18 cellular contexts compared by ENCODE assay signal in the genomic region with DNA sequence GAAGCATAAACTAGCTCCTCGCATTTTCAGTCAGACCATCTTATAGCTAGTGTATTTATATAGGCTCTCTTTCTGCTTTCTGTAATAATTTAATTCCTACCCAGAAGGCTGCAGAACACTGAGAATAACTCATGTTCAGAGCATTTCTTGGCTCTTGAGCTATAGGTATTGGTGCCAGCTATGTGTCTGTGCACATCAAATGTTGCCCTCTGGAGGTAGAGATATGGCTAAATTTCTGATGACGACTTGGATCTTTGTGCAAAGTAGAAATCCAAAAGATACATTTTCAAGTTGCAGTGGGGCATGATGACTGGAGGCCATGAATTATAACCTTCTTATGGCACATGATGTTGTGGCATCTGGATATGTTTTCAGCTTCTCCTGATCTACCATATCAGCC.
A peak's percentile ranks its signal among the peaks of the same experiment; 100 is the strongest.
DNase-seq lines count a peak whose midpoint lies in the region; ATAC-seq, FAIRE-seq and TF ChIP-seq lines count a peak whose summit lies in the region.
"Had no signal": no experiment of that assay in that cellular context is flagged by ENCODE, and none has a peak within 500 bp of the region (broad histone marks: within the 10 kb centered on the region; RNA-seq: fewer than 3 reads in every experiment).

No MANE protein-coding gene starts in this region.

- no peak overlapping the region for H2BK5ac ChIP-seq in IMR-90 (ENCODE audit: low read depth, low read length, poor library complexity, severe bottlenecking)

- no peak overlapping the region for H3K27ac ChIP-seq in A549
- H3K27ac ChIP-seq in IMR-90 (ENCODE audit: insufficient read depth, low read length) = no peak overlapping the region
- no peak overlapping the region for H3K27ac ChIP-seq in WERI-Rb-1
- no peak overlapping the region for H3K27ac ChIP-seq in foreskin keratinocyte
- H3K27ac ChIP-seq: HL-60, SJCRH30, suprapubic skin had no signal

- H3K9ac ChIP-seq in IMR-90 (ENCODE audit: low read depth, low read length) = no peak overlapping the region

- no peak overlapping the region for H2BK15ac ChIP-seq in IMR-90 (ENCODE audit: low read depth, low read length)

- no peak overlapping the region for H4K8ac ChIP-seq in IMR-90 (ENCODE audit: low read depth in 2 of 2, low read length in 2 of 2)

- 69% methylated on average over 2 of the region's 2 CpGs for WGBS in A549 (ENCODE audit: missing lambda C conversion rate)
- WGBS in IMR-90 (ENCODE audit: extremely low coverage in 2 of 2, insufficient read length in 1 of 2), 2 experiments = no CpG with 5 or more reads among the region's 2 CpGs

- H3K36me3 ChIP-seq in IMR-90 (ENCODE audit: control insufficient read depth, insufficient read depth, low read length) (peaks cover 16% of the 10 kb centered on the region), WERI-Rb-1 (peaks cover 11% of the 10 kb centered on the region)
- H3K36me3 ChIP-seq: SJCRH30 had no signal

- H4K20me1 ChIP-seq in IMR-90 (ENCODE audit: insufficient read depth, low read length) = no peaks in the 10 kb centered on the region

- POLR2A ChIA-PET in A549 (lab: Yijun Ruan, JAX) = interaction anchor here (1.6 kb wide), 1 partner anchor 315 kb away, joined by 4 read pairs; no protein-coding TSS in a partner anchor
- POLR2A ChIA-PET in IMR-90 (lab: Charles Lee; ENCODE audit: unreplicated experiment) = no interaction called here

- no peak for TF ChIP-seq POLR2A in A549 (IDR thresholded peaks at IDR 0.05; ENCODE audit: low read length)
- TF ChIP-seq POLR2A in IMR-90 (IDR thresholded peaks at IDR 0.05; ENCODE audit: low read depth, low read length) = no peak

- no peaks in the 10 kb centered on the region for H3K4me1 ChIP-seq in A549
- no peaks in the 10 kb centered on the region for H3K4me1 ChIP-seq in IMR-90 (ENCODE audit: control insufficient read depth, insufficient read depth, low read length)
- H3K4me1 ChIP-seq in foreskin keratinocyte = no peaks in the 10 kb centered on the region
- H3K4me1 ChIP-seq: SJCRH30, suprapubic skin had no signal

- H3K79me1 ChIP-seq in IMR-90 (ENCODE audit: low read depth in 1 of 2, low read length in 2 of 2) = no peaks in the 10 kb centered on the region

- peak; percentile 33; the same call in 2 of the 3 replicates for TF ChIP-seq CTCF in A549 (IDR thresholded peaks at IDR 0.05)
- no peak for TF ChIP-seq CTCF in IMR-90 (conservative IDR thresholded peaks at IDR 0.05; ENCODE audit: low read depth, low read length)
- 0 out of 2 replicates have a peak, but pooled peaks have one; percentile 10 for TF ChIP-seq CTCF in WERI-Rb-1 (IDR thresholded peaks at IDR 0.05; ENCODE audit: low read depth, low read length)
- TF ChIP-seq CTCF in foreskin keratinocyte (conservative IDR thresholded peaks at IDR 0.05) = peak; percentile 52

- DNase-seq in A549 (ENCODE audit: low read depth in 1 of 2, low spot score in 1 of 2) (peak in 1 of 2 experiments; percentile 26), IMR-90 (no peak), WERI-Rb-1 (no peak), foreskin keratinocyte (peak in 1 of 2 donors; percentile 28), HT-29 (ENCODE audit: low spot score) (no peak), T-helper 9 cell (no peak), SW 1271 (lab: John Stamatoyannopoulos, UW) (no peak), CD1c-positive myeloid dendritic cell (ENCODE audit: extremely low spot score) (no peak)
- DNase-seq: activated effector memory CD4-positive, alpha-beta T cell treated with Interleukin-2 at 50 U/mL for 16 hours; DND-41; glutamatergic neuron; HCEC 1CT; islet precursor cell; NCI-H2107 had no signal

- intact Hi-C loops in IMR-90 (cut with micrococcal nuclease) = no loop called here

- H3K14ac ChIP-seq in IMR-90 (replicated peaks; ENCODE audit: low read depth, low read length) = no peak overlapping the region

- H3K23ac ChIP-seq in IMR-90 (ENCODE audit: low read depth, low read length) = no peak overlapping the region

- no peak overlapping the region for H3K18ac ChIP-seq in IMR-90 (ENCODE audit: low read depth, low read length)

- peak; percentile 61 for FAIRE-seq in A549 (lab: Jason Lieb, UNC)
- FAIRE-seq: TTC549 had no signal

- no peaks in the 10 kb centered on the region for H3K27me3 ChIP-seq in IMR-90 (ENCODE audit: control insufficient read depth, insufficient read depth, low read length)
- H3K27me3 ChIP-seq in WERI-Rb-1 (ENCODE audit: insufficient read depth, low read depth, severe bottlenecking) = no peaks in the 10 kb centered on the region
- H3K27me3 ChIP-seq in foreskin keratinocyte = no peaks in the 10 kb centered on the region
- H3K27me3 ChIP-seq: SJCRH30, suprapubic skin had no signal

- H3K4me3 ChIP-seq in A549 (no peak overlapping the region), IMR-90 (ENCODE audit: insufficient read depth, low read depth, low read length) (no peak overlapping the region), WERI-Rb-1 (ENCODE audit: low read depth, low read length) (no peak overlapping the region)
- H3K4me3 ChIP-seq: SJCRH30, suprapubic skin had no signal

- no peak overlapping the region for H3K4ac ChIP-seq in IMR-90 (ENCODE audit: low read depth, low read length)

- no peak overlapping the region for H2AFZ ChIP-seq in IMR-90 (replicated peaks; ENCODE audit: low read length, poor library complexity)

- H3K4me2 ChIP-seq in A549 (no peak overlapping the region), IMR-90 (ENCODE audit: low read depth, low read length) (no peak overlapping the region)

- BruUV-seq in IMR-90 (replicated peaks; lab: Mats Ljungman, UMichigan) = no TSS peak

- TF ChIP-seq RAD21 in A549 (conservative IDR thresholded peaks at IDR 0.05 in 1 of 2, IDR thresholded peaks at IDR 0.05 in 1 of 2) = peak; percentile 45 to 56; a peak in 4 of 5 replicates
- TF ChIP-seq RAD21 in IMR-90 (IDR thresholded peaks at IDR 0.05; ENCODE audit: low read length) = 0 out of 2 replicates have a peak, but pooled peaks have one; percentile 14

- TF ChIP-seq EP300 in A549 (IDR thresholded peaks at IDR 0.05) = no peak

- dilution Hi-C loops in IMR-90 (cut with HindIII; ENCODE audit: low sequenced_read_pairs, unreplicated experiment) = no loop called here

- no peaks in the 10 kb centered on the region for H3K9me3 ChIP-seq in A549
- H3K9me3 ChIP-seq in IMR-90 (ENCODE audit: control insufficient read depth, insufficient read depth, low read length) = no peaks in the 10 kb centered on the region
- H3K9me3 ChIP-seq in WERI-Rb-1 (ENCODE audit: severe bottlenecking) = no peaks in the 10 kb centered on the region
- H3K9me3 ChIP-seq: SJCRH30, suprapubic skin had no signal

- H2BK20ac ChIP-seq in IMR-90 (ENCODE audit: low read depth, low read length) = no peak overlapping the region

- H3K9me1 ChIP-seq in IMR-90 (ENCODE audit: insufficient read depth, low read length) = no peaks in the 10 kb centered on the region

- in situ Hi-C loops in IMR-90 (cut with MboI; ENCODE audit: low sequenced_read_pairs) = no loop called here

- H4K5ac ChIP-seq in IMR-90 (ENCODE audit: low read depth, low read length) = no peak overlapping the region

- peak in 1 of 2 experiments; percentile 54; a peak in 2 of 6 replicates for ATAC-seq in A549
- ATAC-seq in IMR-90 (ENCODE audit: low read depth) = no peak
- ATAC-seq in foreskin keratinocyte = no peak

- no peak overlapping the region for H3K56ac ChIP-seq in IMR-90 (ENCODE audit: extremely low read depth, insufficient read depth, low read length)

- no peak overlapping the region for H2AK5ac ChIP-seq in IMR-90 (ENCODE audit: low read depth, low read length)

- H2BK120ac ChIP-seq in IMR-90 (ENCODE audit: low read depth, low read length) = no peak overlapping the region

- no peak overlapping the region for H2AK9ac ChIP-seq in IMR-90 (replicated peaks; ENCODE audit: low read depth, low read length, poor library complexity)

- H4K91ac ChIP-seq in IMR-90 (ENCODE audit: insufficient read depth, low read depth, low read length) = no peak overlapping the region

- CTCF ChIA-PET in A549 (lab: Yijun Ruan, JAX) = interaction anchor here (0.6 to 1.3 kb wide), 8 partner anchors 16 to 362 kb away, joined by 3 to 4 read pairs (median 3); no protein-coding TSS in a partner anchor
- CTCF ChIA-PET in IMR-90 (lab: Yijun Ruan, JAX) = interaction anchor here (1.1 kb wide), 1 partner anchor 36 kb away, joined by 4 read pairs; no protein-coding TSS in a partner anchor

TF ChIP-seq in A549, 52 proteins besides CTCF, POLR2A, EP300 and RAD21:
- TF ChIP-seq ESRRA (IDR thresholded peaks at IDR 0.05; ENCODE audit: borderline replicate concordance, low read length) = no peak
- no peak for TF ChIP-seq CHD2 (IDR thresholded peaks at IDR 0.05; ENCODE audit: low read length, partially characterized antibody)
- TF ChIP-seq ZFP36 (IDR thresholded peaks at IDR 0.05; ENCODE audit: borderline replicate concordance, partially characterized antibody) = no peak
- no peak for TF ChIP-seq EHF (CRISPR knock-in tag; IDR thresholded peaks at IDR 0.05)
- peak; percentile 36; the same call in 1 of the 3 replicates for TF ChIP-seq SMC3 (IDR thresholded peaks at IDR 0.05)
- TF ChIP-seq, protein P1, sequence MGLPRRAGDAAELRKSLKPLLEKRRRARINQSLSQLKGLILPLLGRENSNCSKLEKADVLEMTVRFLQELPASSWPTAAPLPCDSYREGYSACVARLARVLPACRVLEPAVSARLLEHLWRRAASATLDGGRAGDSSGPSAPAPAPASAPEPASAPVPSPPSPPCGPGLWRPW (IDR thresholded peaks at IDR 0.05) = no peak

TF ChIP-seq in IMR-90, 13 proteins besides CTCF, POLR2A, EP300 and RAD21 (continues in another document):
- TF ChIP-seq FOS (IDR thresholded peaks at IDR 0.05; ENCODE audit: low read depth, low read length) (no peak), ELK1 (IDR thresholded peaks at IDR 0.05; ENCODE audit: borderline replicate concordance, low read depth, low read length) (no peak), CEBPB (IDR thresholded peaks at IDR 0.05; ENCODE audit: low read depth, low read length) (no peak), USF2 (IDR thresholded peaks at IDR 0.05; ENCODE audit: low read depth, low read length) (no peak), MXI1 (IDR thresholded peaks at IDR 0.05; ENCODE audit: borderline replicate concordance, low read depth, low read length) (no peak), CHD1 (IDR thresholded peaks at IDR 0.05; ENCODE audit: low read depth, low read length) (no peak)
